In the genomic region with DNA sequence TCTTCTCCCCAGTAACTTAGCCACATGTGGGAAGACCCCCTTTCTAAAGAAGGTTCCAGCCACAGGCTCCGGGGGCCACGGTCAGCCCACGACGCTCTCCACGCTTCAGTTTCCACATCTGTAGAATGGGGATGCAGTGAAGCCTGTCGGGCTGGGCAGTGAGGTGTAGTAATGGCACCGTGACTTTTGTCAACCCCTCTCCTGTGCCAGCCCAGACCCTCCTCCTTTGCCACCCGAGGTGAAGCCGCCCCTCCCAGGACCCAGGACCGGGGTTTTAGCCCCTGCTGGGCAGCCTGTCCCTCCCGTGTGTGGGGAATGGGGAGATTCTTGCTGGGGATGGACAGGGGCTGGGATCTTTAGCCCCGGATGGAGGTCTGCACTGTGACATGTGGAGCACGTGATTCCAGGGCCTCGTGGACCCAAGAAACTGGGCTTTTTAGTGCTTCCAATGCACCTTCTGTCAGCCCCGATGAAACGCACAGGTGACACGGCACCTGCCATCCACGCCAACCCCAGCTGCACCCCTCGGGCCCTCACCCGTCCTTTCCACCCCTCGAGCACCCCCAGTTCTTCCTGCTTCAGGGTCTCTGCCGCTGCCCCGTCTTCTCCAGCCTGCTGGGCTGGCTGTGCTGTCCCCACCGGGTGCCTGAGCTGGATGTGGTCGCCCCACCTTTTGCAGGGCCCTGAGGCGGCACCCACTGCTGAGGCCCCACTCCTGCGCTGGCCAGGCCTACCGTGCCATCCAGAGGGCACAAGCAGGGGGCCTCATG, we compare ENCODE assay signal across 33 cellular contexts. TPM values are rescaled to one million over a fixed set of nuclear protein-coding genes. Genes with fewer than 3 reads are reported as not detected.
DNase-seq lines count a peak whose midpoint lies in the region; ATAC-seq and TF ChIP-seq lines count a peak whose summit lies in the region.
"Had no signal": no experiment of that assay in that cellular context is flagged by ENCODE, and none has a peak within 500 bp of the region (broad histone marks: within the 10 kb centered on the region; RNA-seq: fewer than 3 reads in every experiment).

No MANE protein-coding gene starts in this region.

- no peak for TF ChIP-seq CTCF in SK-N-SH (IDR thresholded peaks at IDR 0.05)
- no peak for TF ChIP-seq CTCF in OCI-LY1 (IDR thresholded peaks at IDR 0.05; ENCODE audit: low read length)
- TF ChIP-seq CTCF in right lobe of liver (IDR thresholded peaks at IDR 0.05): no peak
- no peak for TF ChIP-seq CTCF in spleen (IDR thresholded peaks at IDR 0.05 in 8 of 11, conservative IDR thresholded peaks at IDR 0.05 in 3 of 11)

- H3K4me2 ChIP-seq in SK-N-SH (no peak overlapping the region), OCI-LY1 (ENCODE audit: low read length) (peak overlapping the region; percentile 16; the same call in 1 of the 2 replicates)
- H3K4me2 ChIP-seq: PC-9 had no signal

- CTCF ChIA-PET in SK-N-SH (lab: Yijun Ruan, JAX): interaction anchor here (1.4 to 2.8 kb wide), 2 partner anchors 7 to 272 kb away, joined by 3 to 21 read pairs; no protein-coding TSS in a partner anchor

- H3K27me3 ChIP-seq in SK-N-SH (ENCODE audit: insufficient read depth) (peaks cover 7% of the 10 kb centered on the region; the same call in 1 of the 2 replicates), OCI-LY1 (ENCODE audit: insufficient read depth, low read length) (no peaks in the 10 kb centered on the region), right lobe of liver (no peaks in the 10 kb centered on the region), spleen (replicated peaks in 1 of 7) (peaks cover 0 to 84% (median 13%) of the 10 kb centered on the region in 7 donors)

- no peak for TF ChIP-seq RAD21 in SK-N-SH (IDR thresholded peaks at IDR 0.05; ENCODE audit: low read length)

- no peak overlapping the region for H3K4me3 ChIP-seq in SK-N-SH (ENCODE audit: low read depth in 2 of 2, low read length in 1 of 2)
- no peak overlapping the region for H3K4me3 ChIP-seq in OCI-LY1 (ENCODE audit: low read depth, low read length, poor library complexity, severe bottlenecking)
- no peak overlapping the region for H3K4me3 ChIP-seq in right lobe of liver
- no peak overlapping the region for H3K4me3 ChIP-seq in spleen
- H3K4me3 ChIP-seq: esophagus squamous epithelium, left lung, PC-9, upper lobe of left lung had no signal

- no peak for TF ChIP-seq EP300 in SK-N-SH (IDR thresholded peaks at IDR 0.05; ENCODE audit: borderline replicate concordance in 1 of 2, low read depth in 1 of 2, low read length in 1 of 2)

- ATAC-seq in SK-N-SH treated with all-trans-retinoic acid at 6 μM for 48 hours (no peak), right lobe of liver (no peak)
- ATAC-seq: left lung; naive thymus-derived CD8-positive, alpha-beta T cell; stimulated activated memory B cell treated with anti-CD40 and anti-IgM and Interleukin-4, amounts not matched to agents 10 μg/mL and 1 μg/mL and 100 μg/mL, for 72 hours had no signal

- H3K79me2 ChIP-seq in SK-N-SH (ENCODE audit: insufficient read depth) (no peaks in the 10 kb centered on the region), OCI-LY1 (ENCODE audit: insufficient read depth, low read length) (no peaks in the 10 kb centered on the region)

- H3K9me3 ChIP-seq in SK-N-SH (no peaks in the 10 kb centered on the region), OCI-LY1 (ENCODE audit: low read length) (no peaks in the 10 kb centered on the region), right lobe of liver (no peaks in the 10 kb centered on the region), spleen (no peaks in the 10 kb centered on the region)
- H3K9me3 ChIP-seq: esophagus squamous epithelium, left lung, upper lobe of left lung had no signal

- POLR2A ChIA-PET in SK-N-SH (lab: Yijun Ruan, JAX): no interaction called here

- intact Hi-C loops in right lobe of liver (cut with DNase I) (loop anchor here (5.0 to 10.0 kb wide), 4 partner anchors 39 to 157 kb away; a partner anchor contains a TSS), spleen (cut with DNase I; ENCODE audit: low total_unique reads) (loop anchor here (10.0 kb wide), 1 partner anchor 147 kb away; a partner anchor contains a TSS)

- H3F3A ChIP-seq in SK-N-SH (replicated peaks; ENCODE audit: insufficient read depth) (no peaks in the 10 kb centered on the region), OCI-LY1 (ENCODE audit: insufficient read depth, low read length) (no peaks in the 10 kb centered on the region)

- no peaks in the 10 kb centered on the region for H3K36me3 ChIP-seq in SK-N-SH (replicated peaks in 1 of 2; ENCODE audit: control insufficient read depth in 1 of 2, insufficient read depth in 2 of 2, low read length in 1 of 2)
- H3K36me3 ChIP-seq in OCI-LY1 (ENCODE audit: insufficient read depth, low read length): no peaks in the 10 kb centered on the region
- H3K36me3 ChIP-seq in right lobe of liver: no peaks in the 10 kb centered on the region
- no peaks in the 10 kb centered on the region for H3K36me3 ChIP-seq in spleen
- H3K36me3 ChIP-seq: esophagus squamous epithelium, left lung, upper lobe of left lung had no signal

- no peak overlapping the region for H3K9ac ChIP-seq in SK-N-SH
- no peak overlapping the region; the same call in 1 of the 2 replicates for H3K9ac ChIP-seq in OCI-LY1 (ENCODE audit: low read length)

- WGBS in SK-N-SH (ENCODE audit: low lambda C conversion rate): 82% methylated on average over 20 of the region's 28 CpGs
- 91% methylated on average over 7 of the region's 28 CpGs for WGBS in right lobe of liver (ENCODE audit: insufficient coverage, low coverage, low lambda C conversion rate, missing lambda C conversion rate)
- 82 to 89% (median 83%) methylated on average over 28 of the region's 28 CpGs for WGBS in spleen, 5 donors

- DNase-seq in SK-N-SH: peak; percentile 32
- DNase-seq in right lobe of liver: peak in 2 of 3 donors; percentile 23 to 45
- DNase-seq in spleen: peak; percentile 67
- DNase-seq in stimulated activated CD4-positive, alpha-beta T cell treated with anti-CD3 and anti-CD28 coated beads, Interleukin-4, amount 100 ng/mL, for 1 hour: no peak
- no peak for DNase-seq in DMS79 (lab: John Stamatoyannopoulos, UW)
- DNase-seq in NCI-H1092 treated with DMSO at 0.1 percent for 48 hours (lab: John Stamatoyannopoulos, UW): no peak
- DNase-seq: activated B cell treated with CpG ODN at 0.5 μM for 24 hours; activated CD4-positive, alpha-beta memory T cell treated with anti-CD3 and anti-CD28 coated beads for 36 hours; activated naive CD8-positive, alpha-beta T cell treated with anti-CD3 and anti-CD28 coated beads for 36 hours; caudate nucleus; DMS153; esophagus squamous epithelium; foreskin melanocyte; GOT3; hippocampal formation; immature natural killer cell; IMR-90; NCI-H1105; NCI-H1930; NCI-H524 treated with DMSO at 0.1 percent for 48 hours; PC-9; SHP77 treated with DMSO at 0.1 percent for 48 hours; stimulated activated CD4-positive, alpha-beta T cell treated with anti-CD3 and anti-CD28 coated beads, Interleukin-4, amount 100 ng/mL, for 4 hours; T1000 had no signal

- H4K20me1 ChIP-seq in SK-N-SH (ENCODE audit: insufficient read depth) (no peaks in the 10 kb centered on the region), OCI-LY1 (ENCODE audit: insufficient read depth, low read length) (no peaks in the 10 kb centered on the region)

- peaks cover 0 to 7% of the 10 kb centered on the region in 2 experiments; a peak in 1 of 4 replicates for H3K4me1 ChIP-seq in SK-N-SH (ENCODE audit: control insufficient read depth in 1 of 2, insufficient read depth in 2 of 2, low read depth in 1 of 2, low read length in 1 of 2)
- peaks cover 81% of the 10 kb centered on the region for H3K4me1 ChIP-seq in OCI-LY1 (ENCODE audit: insufficient read depth, low read length, severe bottlenecking)
- peaks cover 0 to 67% (median 37%) of the 10 kb centered on the region in 4 donors for H3K4me1 ChIP-seq in right lobe of liver
- peaks cover 18 to 42% (median 26%) of the 10 kb centered on the region in 6 donors for H3K4me1 ChIP-seq in spleen

- H3K27ac ChIP-seq in SK-N-SH (ENCODE audit: low read depth in 2 of 2, low read length in 1 of 2) (no peak overlapping the region), OCI-LY1 (ENCODE audit: low read depth, low read length, poor library complexity, severe bottlenecking) (peak overlapping the region; percentile 42), right lobe of liver (peak overlapping the region; percentile 35 to 89 (median 83)), spleen (peak overlapping the region in 3 of 8 donors; percentile 17 to 39 (median 30))
- H3K27ac ChIP-seq: 22Rv1, esophagus squamous epithelium, left lung, PC-9 had no signal

- TF ChIP-seq POLR2A in right lobe of liver (IDR thresholded peaks at IDR 0.05): no peak
- TF ChIP-seq POLR2A in spleen (IDR thresholded peaks at IDR 0.05): no peak

- H3K9me2 ChIP-seq in SK-N-SH (no peaks in the 10 kb centered on the region), OCI-LY1 (ENCODE audit: low read depth, low read length) (no peaks in the 10 kb centered on the region)

- H2AFZ ChIP-seq in SK-N-SH (ENCODE audit: low read depth): no peak overlapping the region
- H2AFZ ChIP-seq in OCI-LY1 (ENCODE audit: low read length): no peak overlapping the region
- H2AFZ ChIP-seq: PC-9 had no signal

TF ChIP-seq in SK-N-SH treated with all-trans-retinoic acid at 6 μM for 48 hours, 23 proteins besides CTCF, POLR2A, EP300 and RAD21 (continues in another document):
- TF ChIP-seq TOX (CRISPR knock-in tag; IDR thresholded peaks at IDR 0.05; ENCODE audit: borderline replicate concordance) (no peak), PPARA (CRISPR knock-in tag; IDR thresholded peaks at IDR 0.05; ENCODE audit: borderline replicate concordance) (no peak), RARB (CRISPR knock-in tag; IDR thresholded peaks at IDR 0.05) (no peak), SNAI2 (CRISPR knock-in tag; IDR thresholded peaks at IDR 0.05) (no peak)

RNA-seq across cellular contexts. Expression of a gene that starts 13.4 kb away (rescaled TPM):
- polyA plus RNA-seq in SK-N-SH (2012; rRNA removed) (not detected in 2 replicates), spleen (not detected)
- polyA plus RNA-seq in SK-N-SH (2012; cell fraction: cytosol; rRNA removed): not detected in 2 replicates
- not detected in 2 replicates for polyA plus RNA-seq in SK-N-SH (2012; cell fraction: nucleus; rRNA removed)
- total RNA-seq in right lobe of liver (10 to 100 TPM in 4 of 6 experiments, not detected in 2; 17.4 to 91.1 (median 42.6) TPM), spleen (100 to 1,000 TPM in 4 of 7 donors, not detected in 3; 223 to 404 (median 271) TPM)
- total RNA-seq: esophagus squamous epithelium, IMR-90, omental fat pad had no signal
- polyA plus RNA-seq: CD8-positive, alpha-beta memory T cell; immature natural killer cell; IMR-90; naive thymus-derived CD8-positive, alpha-beta T cell had no signal

RNA-seq across cellular contexts. Expression of a gene that starts 41.9 kb away (rescaled TPM):
- 35.1 and 36.6 TPM in 2 replicates for polyA plus RNA-seq in SK-N-SH (2012; rRNA removed)
- polyA plus RNA-seq in SK-N-SH (2012; cell fraction: cytosol; rRNA removed): 24.3 and 32.1 TPM in 2 replicates
- polyA plus RNA-seq in SK-N-SH (2012; cell fraction: nucleus; rRNA removed): 61.4 and 63.3 TPM in 2 replicates
- total RNA-seq in right lobe of liver: 10 to 100 TPM; 16.6 to 24.0 (median 19.9) TPM
- total RNA-seq in spleen: 10 to 100 TPM; 13.8 to 23.1 (median 19.1) TPM
- 10 to 100 TPM; 15.4 to 31.3 (median 19.3) TPM for polyA plus RNA-seq in spleen

Comparison
In these comparisons a context has a peak if more than half of its experiments do, and no peak if none do; other contexts are left out.
1. DNase-seq: peak in SK-N-SH (single experiment), right lobe of liver (2 of 3) and spleen (single experiment); none in stimulated activated CD4-positive, alpha-beta T cell treated with anti-CD3 and anti-CD28 coated beads, Interleukin-4, amount 100 ng/mL, for 1 hour (single experiment), DMS79 (single experiment) and NCI-H1092 treated with DMSO at 0.1 percent for 48 hours (single experiment).
2. H3K27ac ChIP-seq: peak in OCI-LY1 (single experiment) and right lobe of liver (3 of 3); none in SK-N-SH (0 of 2).